ENCODE assay signal across 11 cellular contexts in genomic region chr7:74230446-74231231, GRCh38. TPM values are rescaled to one million over a fixed set of nuclear protein-coding genes. Genes with fewer than 3 reads are reported as not detected.
DNase-seq lines count a peak whose midpoint lies in the region; ATAC-seq, FAIRE-seq and TF ChIP-seq lines count a peak whose summit lies in the region.
"Had no signal": no experiment of that assay in that cellular context is flagged by ENCODE, and none has a peak within 500 bp of the region (broad histone marks: within the 10 kb centered on the region; RNA-seq: fewer than 3 reads in every experiment).

No MANE protein-coding gene starts in this region.

- CTCF ChIA-PET in GM12878 (lab: Yijun Ruan, JAX), result interaction anchor here (0.7 to 3.6 kb wide), 8 partner anchors 13 to 171 kb away, joined by 3 to 34 read pairs (median 6); partner anchors contain the start of gene LAT2

- no peaks in the 10 kb centered on the region; the same call in 1 of the 2 replicates for H3K79me2 ChIP-seq in GM12878 (ENCODE audit: control insufficient read depth, insufficient read depth, low read length)
- H3K79me2 ChIP-seq in osteoblast (ENCODE audit: insufficient read depth, low read length), result no peaks in the 10 kb centered on the region

- POLR2A ChIA-PET in GM12878 (lab: Charles Lee), result interaction anchor here (0.6 to 3.6 kb wide), 13 partner anchors 10 to 75 kb away, joined by 3 to 37 read pairs (median 3); partner anchors contain the start of genes CLIP2, LAT2 and RFC2

- H3K27me3 ChIP-seq in GM06990 (replicated peaks; ENCODE audit: control insufficient read depth, insufficient read depth, low read length) (no peaks in the 10 kb centered on the region), GM12878 (replicated peaks in 1 of 2; ENCODE audit: control insufficient read depth in 2 of 2, insufficient read depth in 2 of 2, low read length in 1 of 2) (no peaks in the 10 kb centered on the region), osteoblast (ENCODE audit: insufficient read depth, low read length) (no peaks in the 10 kb centered on the region)
- H3K27me3 ChIP-seq: ovary had no signal

- H4K20me1 ChIP-seq in GM12878 (ENCODE audit: control insufficient read depth, insufficient read depth) (no peaks in the 10 kb centered on the region), osteoblast (ENCODE audit: insufficient read depth, low read length) (no peaks in the 10 kb centered on the region)

- H3K4me1 ChIP-seq in GM12878 (ENCODE audit: control insufficient read depth, insufficient read depth, low read length) (peaks cover 42% of the 10 kb centered on the region), osteoblast (ENCODE audit: insufficient read depth, low read length) (peaks cover 3% of the 10 kb centered on the region)

- ATAC-seq in GM19452 (IDR thresholded peaks at IDR 0.05; ENCODE audit: unreplicated experiment) (peak; percentile 44), HG03196 (IDR thresholded peaks at IDR 0.05; ENCODE audit: unreplicated experiment) (peak; percentile 34), GM12878 (peak; percentile 76), GM19397 (IDR thresholded peaks at IDR 0.05; ENCODE audit: unreplicated experiment) (no peak)
- ATAC-seq: HCT116 had no signal

- H3K4me2 ChIP-seq in GM12878 (ENCODE audit: control insufficient read depth, insufficient read depth), result no peak overlapping the region
- no peak overlapping the region for H3K4me2 ChIP-seq in osteoblast (ENCODE audit: insufficient read depth, low read length)

- H3K9ac ChIP-seq in GM12878 (ENCODE audit: control insufficient read depth, insufficient read depth, low read length), result no peak overlapping the region; the same call in 1 of the 2 replicates

- no peaks in the 10 kb centered on the region; the same call in 2 of the 3 replicates for H3K9me3 ChIP-seq in GM12878 (replicated peaks; ENCODE audit: control insufficient read depth, insufficient read depth, low read length)
- no peaks in the 10 kb centered on the region for H3K9me3 ChIP-seq in osteoblast (ENCODE audit: low read depth, low read length)
- H3K9me3 ChIP-seq: ovary had no signal

- no peak for FAIRE-seq in GM12878 (lab: Jason Lieb, UNC)

- SMC1A ChIA-PET in GM12878 (lab: Charles Lee; ENCODE audit: uncharacterized antibody, unreplicated experiment), result interaction anchor here (0.5 to 3.3 kb wide), 13 partner anchors 10 to 62 kb away, joined by 3 to 30 read pairs (median 4); partner anchors contain the start of gene LAT2

- BruUV-seq in GM12878 (replicated peaks; lab: Mats Ljungman, UMichigan), result no TSS peak

- peak; percentile 66 for DNase-seq in GM06990 (ENCODE audit: extremely low read depth, insufficient read length)
- DNase-seq in GM12878 (ENCODE audit: low read depth, low spot score), result no peak
- no peak for DNase-seq in osteoblast (ENCODE audit: insufficient read length, low spot score, missing footprints)
- no peak for DNase-seq in NCI-H128 (lab: John Stamatoyannopoulos, UW; ENCODE audit: unreplicated experiment)
- DNase-seq in epidermal melanocyte (ENCODE audit: insufficient read length, low spot score), result no peak
- DNase-seq: NCI-H1694 treated with DMSO at 0.1 percent for 48 hours, ovary had no signal

- no peak for TF ChIP-seq POLR2A in GM12878 (IDR thresholded peaks at IDR 0.05; ENCODE audit: low read depth, low read length)

- no peak overlapping the region for H2AFZ ChIP-seq in GM12878 (ENCODE audit: control insufficient read depth, low read depth, low read length)
- no peak overlapping the region for H2AFZ ChIP-seq in osteoblast (ENCODE audit: low read length)

- in situ Hi-C loops in GM12878 (cut with MboI), result no loop called here

- RAD21 ChIA-PET in GM12878 (lab: Charles Lee; ENCODE audit: unreplicated experiment), result interaction anchor here (0.8 to 6.1 kb wide), 13 partner anchors 11 to 170 kb away, joined by 3 to 36 read pairs (median 4); partner anchors contain the start of gene LAT2

- TF ChIP-seq RAD21 in GM12878 (IDR thresholded peaks at IDR 0.05; ENCODE audit: insufficient read depth, low read depth, low read length), result no peak

- H3K36me3 ChIP-seq in GM06990 (ENCODE audit: control insufficient read depth, insufficient read depth, low read length) (peaks cover 29% of the 10 kb centered on the region), GM12878 (ENCODE audit: control insufficient read depth in 2 of 2, insufficient read depth in 2 of 2, low read length in 1 of 2) (peaks cover 9 to 39% of the 10 kb centered on the region in 2 experiments), osteoblast (ENCODE audit: insufficient read depth, low read length) (peaks cover 16% of the 10 kb centered on the region)
- H3K36me3 ChIP-seq: ovary had no signal

- no peak for TF ChIP-seq CTCF in GM06990 (IDR thresholded peaks at IDR 0.05; ENCODE audit: insufficient read depth, low read length, poor library complexity, severe bottlenecking)
- TF ChIP-seq CTCF in GM12878 (IDR thresholded peaks at IDR 0.05 in 2 of 3, conservative IDR thresholded peaks at IDR 0.05 in 1 of 3; ENCODE audit: control insufficient read depth in 2 of 3, extremely low read depth in 1 of 3, insufficient read depth in 1 of 3, low read depth in 3 of 3, low read length in 3 of 3), result no peak
- no peak for TF ChIP-seq CTCF in osteoblast (IDR thresholded peaks at IDR 0.05; ENCODE audit: extremely low read depth, low read depth, low read length)

- intact Hi-C loops in GM12878 (cut with micrococcal nuclease; ENCODE audit: unreplicated experiment), result no loop called here

- H3K27ac ChIP-seq in GM12878 (ENCODE audit: control insufficient read depth, insufficient read depth), result peak overlapping the region; percentile 77
- no peak overlapping the region for H3K27ac ChIP-seq in osteoblast (ENCODE audit: low read depth, low read length)
- H3K27ac ChIP-seq: ovary had no signal

- WGBS in GM12878 (ENCODE audit: insufficient coverage, insufficient replicate concordance, low lambda C conversion rate, missing lambda C conversion rate), result 33% methylated on average over 15 of the region's 15 CpGs

- TF ChIP-seq EP300 in GM12878 (IDR thresholded peaks at IDR 0.05; ENCODE audit: borderline replicate concordance in 1 of 2, control insufficient read depth in 1 of 2, low read depth in 2 of 2, low read length in 2 of 2), result 0 out of 4 replicates have a peak, but pooled peaks of 1 of the 2 experiments have one; percentile 9

- H3K4me3 ChIP-seq in GM06990 (replicated peaks; ENCODE audit: low read depth, low read length) (no peak overlapping the region), GM12878 (no peak overlapping the region), osteoblast (ENCODE audit: insufficient read depth, low read length) (no peak overlapping the region)
- H3K4me3 ChIP-seq: ovary had no signal

RNA-seq across cellular contexts. Expression of gene LAT2, which starts 20.8 kb away (rescaled TPM):
- total RNA-seq in GM12878 (2013; cell fraction: nucleolus; rRNA removed), result 220 and 226 TPM in 2 replicates
- 205 and 218 TPM in 2 replicates for total RNA-seq in GM12878 (2014; rRNA removed)
- total RNA-seq in GM12878 (2014; rRNA removed; fragmentation: Illumina TruSeq; extraction: Trizol), result 162 and 166 TPM in 2 replicates
- 217 TPM in 2 replicates for total RNA-seq in GM12878 (2021)
- 90.0 TPM for polyA plus RNA-seq in GM12878 (2011; ENCODE audit: low read depth)
- polyA plus RNA-seq in GM12878 (2011; rRNA removed), result 124 and 153 TPM in 2 replicates
- polyA plus RNA-seq in GM12878 (2011; cell fraction: cytosol; rRNA removed), result 144 and 171 TPM in 2 replicates
- 154 and 158 TPM in 2 replicates for polyA plus RNA-seq in GM12878 (2011; cell fraction: nucleus; rRNA removed)
- 148 and 154 TPM in 2 replicates for polyA plus RNA-seq in GM12878 (2012)
- 104 and 177 TPM in 2 replicates for polyA plus RNA-seq in GM12878 (2014; fragmentation: Illumina TruSeq; extraction: Trizol)
- 10 to 100 TPM; 33.4 to 48.7 TPM for polyA plus RNA-seq in GM12878 (2014; fragmentation: Nextera tagmentation; extraction: Ambion mirVana)
- polyA plus RNA-seq in GM12878 (2014; rRNA removed), result 242 and 276 TPM in 2 replicates
- 100 to 1,000 TPM; 195 to 218 TPM for polyA plus RNA-seq in GM12878 (2016; fragmentation: Nextera tagmentation; extraction: Ambion mirVana)
- 76.4 and 144 TPM in 2 replicates for polyA minus RNA-seq in GM12878 (2011; rRNA and poly(A)+ RNA removed)
- polyA minus RNA-seq in GM12878 (2011; cell fraction: cytosol; rRNA and poly(A)+ RNA removed), result 40.3 and 41.0 TPM in 2 replicates
- polyA minus RNA-seq in GM12878 (2011; cell fraction: nucleus; rRNA and poly(A)+ RNA removed), result 59.7 and 105 TPM in 2 replicates
- 0.29 and 0.36 TPM in 2 replicates for total RNA-seq in osteoblast

RNA-seq across cellular contexts. Expression of gene RFC2, which starts 23.6 kb away (rescaled TPM):
- 17.6 and 17.8 TPM in 2 replicates for total RNA-seq in GM12878 (2013; cell fraction: nucleolus; rRNA removed)
- total RNA-seq in GM12878 (2014; rRNA removed) (95.3 and 95.8 TPM in 2 replicates), GM12878 (2014; rRNA removed; fragmentation: Illumina TruSeq; extraction: Trizol) (87.5 and 91.9 TPM in 2 replicates), GM12878 (2021) (73.3 and 73.5 TPM in 2 replicates), osteoblast (12.3 and 13.0 TPM in 2 replicates)
- 29.8 TPM for polyA plus RNA-seq in GM12878 (2011; ENCODE audit: low read depth)
- polyA plus RNA-seq in GM12878 (2011; rRNA removed) (47.0 and 69.3 TPM in 2 replicates), GM12878 (2014; fragmentation: Illumina TruSeq; extraction: Trizol) (108 and 121 TPM in 2 replicates), GM12878 (2014; fragmentation: Nextera tagmentation; extraction: Ambion mirVana) (10 to 100 TPM; 25.8 to 45.2 TPM), GM12878 (2014; rRNA removed) (89.9 and 92.7 TPM in 2 replicates), GM12878 (2016; fragmentation: Nextera tagmentation; extraction: Ambion mirVana) (100 to 1,000 TPM; 135 to 145 TPM)
- polyA plus RNA-seq in GM12878 (2011; cell fraction: cytosol; rRNA removed), result 67.8 and 85.5 TPM in 2 replicates
- polyA plus RNA-seq in GM12878 (2011; cell fraction: nucleus; rRNA removed), result 18.8 and 27.6 TPM in 2 replicates
- polyA plus RNA-seq in GM12878 (2012), result 37.5 and 41.6 TPM in 2 replicates
- 85.6 and 92.8 TPM in 2 replicates for polyA minus RNA-seq in GM12878 (2011; rRNA and poly(A)+ RNA removed)
- 34.7 and 43.0 TPM in 2 replicates for polyA minus RNA-seq in GM12878 (2011; cell fraction: cytosol; rRNA and poly(A)+ RNA removed)
- polyA minus RNA-seq in GM12878 (2011; cell fraction: nucleus; rRNA and poly(A)+ RNA removed), result 12.7 and 23.5 TPM in 2 replicates

RNA-seq across cellular contexts. Expression of gene EIF4H, which starts 56.5 kb away (rescaled TPM):
- total RNA-seq in GM12878 (2013; cell fraction: nucleolus; rRNA removed), result 153 and 162 TPM in 2 replicates
- 255 and 283 TPM in 2 replicates for total RNA-seq in GM12878 (2014; rRNA removed)
- 241 and 253 TPM in 2 replicates for total RNA-seq in GM12878 (2014; rRNA removed; fragmentation: Illumina TruSeq; extraction: Trizol)
- total RNA-seq in GM12878 (2021), result 320 and 334 TPM in 2 replicates
- polyA plus RNA-seq in GM12878 (2011; ENCODE audit: low read depth), result 149 TPM
- 402 and 443 TPM in 2 replicates for polyA plus RNA-seq in GM12878 (2011; rRNA removed)
- polyA plus RNA-seq in GM12878 (2011; cell fraction: cytosol; rRNA removed), result 430 and 438 TPM in 2 replicates
- polyA plus RNA-seq in GM12878 (2011; cell fraction: nucleus; rRNA removed), result 255 and 292 TPM in 2 replicates
- 267 and 268 TPM in 2 replicates for polyA plus RNA-seq in GM12878 (2012)
- polyA plus RNA-seq in GM12878 (2014; fragmentation: Illumina TruSeq; extraction: Trizol), result 162 and 253 TPM in 2 replicates
- 10 to 100 TPM in 1 of 2 experiments, 1 to 10 TPM in 1; 9.9 to 23.8 TPM for polyA plus RNA-seq in GM12878 (2014; fragmentation: Nextera tagmentation; extraction: Ambion mirVana)
- 330 and 336 TPM in 2 replicates for polyA plus RNA-seq in GM12878 (2014; rRNA removed)
- 100 to 1,000 TPM; 262 to 286 TPM for polyA plus RNA-seq in GM12878 (2016; fragmentation: Nextera tagmentation; extraction: Ambion mirVana)
- 256 and 304 TPM in 2 replicates for polyA minus RNA-seq in GM12878 (2011; rRNA and poly(A)+ RNA removed)
- 121 and 139 TPM in 2 replicates for polyA minus RNA-seq in GM12878 (2011; cell fraction: cytosol; rRNA and poly(A)+ RNA removed)
- 67.6 and 79.7 TPM in 2 replicates for polyA minus RNA-seq in GM12878 (2011; cell fraction: nucleus; rRNA and poly(A)+ RNA removed)
- total RNA-seq in osteoblast, result 270 and 295 TPM in 2 replicates

RNA-seq across cellular contexts. Expression of gene CLIP2, which starts 58.6 kb away (rescaled TPM):
- 143 and 165 TPM in 2 replicates for total RNA-seq in GM12878 (2013; cell fraction: nucleolus; rRNA removed)
- total RNA-seq in GM12878 (2014; rRNA removed) (22.0 and 26.3 TPM in 2 replicates), GM12878 (2014; rRNA removed; fragmentation: Illumina TruSeq; extraction: Trizol) (26.9 and 27.4 TPM in 2 replicates), GM12878 (2021) (52.9 and 56.3 TPM in 2 replicates), osteoblast (58.3 and 70.9 TPM in 2 replicates)
- polyA plus RNA-seq in GM12878 (2011; ENCODE audit: low read depth), result 9.8 TPM
- polyA plus RNA-seq in GM12878 (2011; rRNA removed) (6.1 and 10.4 TPM in 2 replicates), GM12878 (2014; fragmentation: Illumina TruSeq; extraction: Trizol) (5.0 and 23.2 TPM in 2 replicates), GM12878 (2014; fragmentation: Nextera tagmentation; extraction: Ambion mirVana) (under 1 TPM; 0.26 to 0.82 TPM), GM12878 (2014; rRNA removed) (23.3 and 28.8 TPM in 2 replicates), GM12878 (2016; fragmentation: Nextera tagmentation; extraction: Ambion mirVana) (10 to 100 TPM; 14.8 to 18.9 TPM)
- polyA plus RNA-seq in GM12878 (2011; cell fraction: cytosol; rRNA removed), result 14.3 and 15.7 TPM in 2 replicates
- polyA plus RNA-seq in GM12878 (2011; cell fraction: nucleus; rRNA removed), result 17.4 and 26.9 TPM in 2 replicates
- 29.2 and 33.1 TPM in 2 replicates for polyA plus RNA-seq in GM12878 (2012)
- polyA minus RNA-seq in GM12878 (2011; rRNA and poly(A)+ RNA removed), result 15.9 and 30.9 TPM in 2 replicates
- polyA minus RNA-seq in GM12878 (2011; cell fraction: cytosol; rRNA and poly(A)+ RNA removed), result 18.5 and 19.4 TPM in 2 replicates
- 16.9 and 27.1 TPM in 2 replicates for polyA minus RNA-seq in GM12878 (2011; cell fraction: nucleus; rRNA and poly(A)+ RNA removed)

Comparison
In these comparisons a context has a peak if more than half of its experiments do, and no peak if none do; other contexts are left out.
1. RNA of gene LAT2, which starts 20.8 kb away (total RNA-seq): 162 to 226 TPM in GM12878; 0.29 to 0.36 TPM in osteoblast; every median in the first group is over 100 times any median in the second.